16 cellular contexts compared by ENCODE assay signal in the genomic region with DNA sequence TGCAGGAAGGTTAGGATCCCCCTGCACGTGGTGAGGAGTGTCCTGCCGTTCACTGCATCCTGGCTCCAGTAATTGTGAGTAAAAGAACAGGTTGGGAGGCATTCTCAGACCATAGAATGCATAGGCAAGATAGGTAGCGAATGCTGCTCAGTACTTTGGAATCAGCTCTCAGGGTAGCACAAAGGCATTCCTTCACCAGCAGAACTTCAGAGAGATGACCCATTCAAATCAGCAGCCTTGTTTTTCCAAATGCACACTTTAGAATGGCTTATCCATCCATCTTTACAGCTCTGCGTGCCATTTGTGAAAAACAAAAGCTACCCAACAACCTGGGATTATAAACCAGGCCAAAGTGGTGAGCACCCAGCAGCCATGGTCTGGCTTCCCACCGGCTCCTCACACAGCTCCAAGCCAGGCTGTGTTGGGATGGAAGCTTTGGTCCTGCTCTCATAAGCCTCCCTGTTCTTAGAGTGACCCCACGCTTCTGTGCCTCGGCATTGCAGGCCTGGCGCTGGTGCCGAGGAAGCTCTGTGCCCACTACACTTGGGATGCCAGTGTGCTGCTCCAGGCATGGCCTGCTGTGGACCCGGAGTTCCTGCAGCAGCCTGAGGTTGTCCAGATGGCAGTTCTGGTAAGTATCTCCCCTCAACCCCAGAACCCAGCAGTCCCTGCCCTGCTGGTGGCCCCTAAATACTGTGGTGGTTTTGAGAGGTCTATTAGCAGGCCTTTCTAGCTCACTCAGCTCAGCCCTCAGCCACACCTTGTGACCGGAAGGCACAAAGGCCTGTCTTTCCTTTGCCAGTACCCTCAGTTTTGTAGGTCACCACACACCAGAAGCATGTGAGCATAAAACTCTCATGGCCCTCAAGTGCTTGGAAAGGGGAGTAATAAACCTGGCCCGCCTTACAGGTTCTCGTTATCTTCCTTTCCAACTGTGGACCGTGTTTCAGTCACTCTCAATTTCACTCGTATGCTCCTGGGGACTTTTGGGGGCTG. TPM values are rescaled to one million over a fixed set of nuclear protein-coding genes. Genes with fewer than 3 reads are reported as not detected.
A peak's percentile ranks its signal among the peaks of the same experiment; 100 is the strongest.
DNase-seq lines count a peak whose midpoint lies in the region; ATAC-seq and TF ChIP-seq lines count a peak whose summit lies in the region.
"Had no signal": no experiment of that assay in that cellular context is flagged by ENCODE, and none has a peak within 500 bp of the region (broad histone marks: within the 10 kb centered on the region; RNA-seq: fewer than 3 reads in every experiment).

No MANE protein-coding gene starts in this region.

- no peaks in the 10 kb centered on the region for H3K79me1 ChIP-seq in H9 (ENCODE audit: insufficient read depth, low read depth, low read length, poor library complexity, severe bottlenecking)

- no peak overlapping the region for H4K91ac ChIP-seq in H9 (ENCODE audit: insufficient read length, low read depth, low read length)

- H3K4me1 ChIP-seq in H9 (ENCODE audit: insufficient read depth, low read length) (no peaks in the 10 kb centered on the region; the same call in 1 of the 2 replicates), heart right ventricle (peaks cover 6 to 69% (median 58%) of the 10 kb centered on the region in 9 donors), lower lobe of right lung (peaks cover 61% of the 10 kb centered on the region)
- H3K4me1 ChIP-seq: HAP-1 had no signal

- H3K27me3 Mint-ChIP-seq in H9 (ENCODE audit: low read depth): no peaks in the 10 kb centered on the region
- H3K27me3 Mint-ChIP-seq in CD4-positive, alpha-beta T cell: no peaks in the 10 kb centered on the region
- H3K27me3 Mint-ChIP-seq: B cell; CD8-positive, alpha-beta memory T cell had no signal

- no peak overlapping the region for H3K14ac ChIP-seq in H9 (ENCODE audit: insufficient read depth, low read length)

- no peak overlapping the region for H3K27ac ChIP-seq in H9 (ENCODE audit: insufficient read length, low read depth, low read length)
- H3K27ac ChIP-seq in heart right ventricle: peak overlapping the region; percentile 1 to 70 (median 34)
- H3K27ac ChIP-seq in lower lobe of right lung: no peak overlapping the region
- H3K27ac ChIP-seq in CD4-positive, alpha-beta T cell (ENCODE audit: low read depth, low read length): no peak overlapping the region
- H3K27ac ChIP-seq in RWPE1: no peak overlapping the region

- H3K9me3 Mint-ChIP-seq in H9: no peaks in the 10 kb centered on the region
- H3K9me3 Mint-ChIP-seq in stimulated activated effector memory CD8-positive, alpha-beta T cell treated with anti-CD3 and anti-CD28 coated beads, Interleukin-12 subunit alpha, Interleukin-12 subunit beta, amount 100 ng/mL, for 72 hours: no peaks in the 10 kb centered on the region
- no peaks in the 10 kb centered on the region for H3K9me3 Mint-ChIP-seq in CD4-positive, alpha-beta T cell
- H3K9me3 Mint-ChIP-seq: CD8-positive, alpha-beta memory T cell had no signal

- no peak overlapping the region for H3K4me2 ChIP-seq in H9 (ENCODE audit: insufficient read depth, insufficient read length, low read length)

- no peak overlapping the region for H2BK15ac ChIP-seq in H9 (ENCODE audit: low read depth, low read length)

- H3K36me3 Mint-ChIP-seq in H9 (ENCODE audit: insufficient read depth in 1 of 3, low read depth in 3 of 3): peaks cover 6 to 13% (median 12%) of the 10 kb centered on the region in 3 experiments
- peaks cover 14% of the 10 kb centered on the region for H3K36me3 Mint-ChIP-seq in stimulated activated effector memory CD8-positive, alpha-beta T cell treated with anti-CD3 and anti-CD28 coated beads, Interleukin-12 subunit alpha, Interleukin-12 subunit beta, amount 100 ng/mL, for 72 hours
- peaks cover 37% of the 10 kb centered on the region for H3K36me3 Mint-ChIP-seq in CD4-positive, alpha-beta T cell (ENCODE audit: low read depth)

- ATAC-seq in heart right ventricle (peak in 6 of 8 donors; percentile 12 to 45 (median 28)), lower lobe of right lung (peak; percentile 63 to 65)
- ATAC-seq in stimulated activated effector memory CD8-positive, alpha-beta T cell treated with anti-CD3 and anti-CD28 coated beads, Interleukin-12 subunit alpha, Interleukin-12 subunit beta, amount 100 ng/mL, for 72 hours: no peak
- ATAC-seq in CD4-positive, alpha-beta T cell (ENCODE audit: poor library complexity): no peak

- H3K23me2 ChIP-seq in H9 (ENCODE audit: insufficient read length, low read depth, low read length, poor library complexity, severe bottlenecking): no peaks in the 10 kb centered on the region

- no peak overlapping the region for H3K56ac ChIP-seq in H9 (ENCODE audit: insufficient read length, low read depth, low read length)

- H3K4me1 Mint-ChIP-seq in H9: no peaks in the 10 kb centered on the region
- H3K4me1 Mint-ChIP-seq in stimulated activated effector memory CD8-positive, alpha-beta T cell treated with anti-CD3 and anti-CD28 coated beads, Interleukin-12 subunit alpha, Interleukin-12 subunit beta, amount 100 ng/mL, for 72 hours: peaks cover 16% of the 10 kb centered on the region
- H3K4me1 Mint-ChIP-seq in CD4-positive, alpha-beta T cell (ENCODE audit: low read depth): no peaks in the 10 kb centered on the region

- no peak overlapping the region for H2BK5ac ChIP-seq in H9 (ENCODE audit: insufficient read length, low read length)

- no peak overlapping the region for H3K18ac ChIP-seq in H9 (ENCODE audit: insufficient read length, low read depth, low read length)

- H4K5ac ChIP-seq in H9 (ENCODE audit: insufficient read length, low read depth, low read length): no peak overlapping the region

- H3K4me3 Mint-ChIP-seq in H9: no peak overlapping the region
- H3K4me3 Mint-ChIP-seq in stimulated activated effector memory CD8-positive, alpha-beta T cell treated with anti-CD3 and anti-CD28 coated beads, Interleukin-12 subunit alpha, Interleukin-12 subunit beta, amount 100 ng/mL, for 72 hours: no peak overlapping the region
- H3K4me3 Mint-ChIP-seq in CD4-positive, alpha-beta T cell: no peak overlapping the region
- H3K4me3 Mint-ChIP-seq: B cell; CD8-positive, alpha-beta memory T cell had no signal

- H3T11ph ChIP-seq in H9 (ENCODE audit: low read length): no peak overlapping the region

- no CpG with 5 or more reads among the region's 15 CpGs for WGBS in H9 (ENCODE audit: extremely low coverage, insufficient read length, low lambda C conversion rate)
- WGBS in heart right ventricle, 2 donors: 68 to 77% methylated on average over 15 of the region's 15 CpGs

- H2BK20ac ChIP-seq in H9 (ENCODE audit: low read depth, low read length, poor library complexity, severe bottlenecking): no peak overlapping the region

- intact Hi-C loops in heart right ventricle (cut with DNase I) (loop anchor here in 1 of 10 donors (10.0 kb wide), 1 partner anchor 53 kb away; a partner anchor contains a TSS), lower lobe of right lung (cut with DNase I) (no loop called here)
- intact Hi-C loops in CD4-positive, alpha-beta T cell (cut with DNase I, micrococcal nuclease): no loop called here

- no peak overlapping the region for H3K4ac ChIP-seq in H9 (ENCODE audit: low read depth, low read length)

- TF ChIP-seq POLR2A in erythroblast (IDR thresholded peaks at IDR 0.05; ENCODE audit: low read length): no peak

- H2BK120ac ChIP-seq in H9 (ENCODE audit: low read depth, low read length, poor library complexity, severe bottlenecking): no peak overlapping the region

- no peak overlapping the region for H3K23ac ChIP-seq in H9 (ENCODE audit: insufficient read length, low read depth, low read length)

- CTCF ChIA-PET in CD4-positive, alpha-beta T cell (lab: Charles Lee): no interaction called here
- CTCF ChIA-PET in RWPE1 (lab: Yijun Ruan, JAX): no interaction called here

- H4K20me1 ChIP-seq in H9 (ENCODE audit: control insufficient read depth, insufficient read depth, insufficient read length): no peaks in the 10 kb centered on the region

- no peaks in the 10 kb centered on the region for H3K27me3 ChIP-seq in H9 (ENCODE audit: insufficient read depth, low read length)
- H3K27me3 ChIP-seq in heart right ventricle: no peaks in the 10 kb centered on the region
- no peaks in the 10 kb centered on the region for H3K27me3 ChIP-seq in lower lobe of right lung (ENCODE audit: low read depth)
- no peaks in the 10 kb centered on the region for H3K27me3 ChIP-seq in CD4-positive, alpha-beta T cell (ENCODE audit: control insufficient read depth, insufficient read depth, low read length)

- H2AK5ac ChIP-seq in H9 (ENCODE audit: insufficient read length, low read length): no peak overlapping the region

- H3K4me3 ChIP-seq in heart right ventricle (no peak overlapping the region), lower lobe of right lung (no peak overlapping the region)
- H3K4me3 ChIP-seq: HAP-1 had no signal

- TF ChIP-seq CTCF in H9 (conservative IDR thresholded peaks at IDR 0.05) (no peak), heart right ventricle (IDR thresholded peaks at IDR 0.05) (peak in 3 of 9 donors; percentile 9 to 32 (median 19)), lower lobe of right lung (IDR thresholded peaks at IDR 0.05) (no peak), RWPE1 (conservative IDR thresholded peaks at IDR 0.05; ENCODE audit: low read depth) (no peak)
- TF ChIP-seq CTCF in CD4-positive, alpha-beta T cell (IDR thresholded peaks at IDR 0.05): no peak

- H3K36me3 ChIP-seq in heart right ventricle (peaks cover 0 to 3% (median 0%) of the 10 kb centered on the region in 9 donors), lower lobe of right lung (peaks cover 4% of the 10 kb centered on the region)

- peak overlapping the region in 2 of 3 experiments; percentile 32 to 64; a peak in 4 of 7 replicates for H3K27ac Mint-ChIP-seq in H9
- H3K27ac Mint-ChIP-seq in stimulated activated effector memory CD8-positive, alpha-beta T cell treated with anti-CD3 and anti-CD28 coated beads, Interleukin-12 subunit alpha, Interleukin-12 subunit beta, amount 100 ng/mL, for 72 hours: peak overlapping the region; percentile 61
- no peak overlapping the region for H3K27ac Mint-ChIP-seq in CD4-positive, alpha-beta T cell
- H3K27ac Mint-ChIP-seq: B cell had no signal

- no peak overlapping the region for H2BK12ac ChIP-seq in H9 (ENCODE audit: insufficient read length, low read depth, low read length)

- H3K79me2 ChIP-seq in H9 (ENCODE audit: insufficient read depth, low read length): no peaks in the 10 kb centered on the region

- no peak overlapping the region for H4K8ac ChIP-seq in H9 (replicated peaks; ENCODE audit: insufficient read length, low read depth, low read length)

- no peak overlapping the region for H3K9ac ChIP-seq in H9 (ENCODE audit: extremely low read depth, insufficient read length, low read length)

- POLR2A ChIA-PET in CD4-positive, alpha-beta T cell (lab: Charles Lee): no interaction called here
- POLR2A ChIA-PET in RWPE1 (lab: Yijun Ruan, JAX; ENCODE audit: low non-redundant PET): no interaction called here

- no peak overlapping the region for H2AFZ ChIP-seq in H9 (ENCODE audit: low read length)

- no peaks in the 10 kb centered on the region for H3K9me3 ChIP-seq in H9 (ENCODE audit: control insufficient read depth, low read depth, low read length)
- no peaks in the 10 kb centered on the region for H3K9me3 ChIP-seq in heart right ventricle
- H3K9me3 ChIP-seq in lower lobe of right lung: no peaks in the 10 kb centered on the region
- H3K9me3 ChIP-seq in CD4-positive, alpha-beta T cell (ENCODE audit: control insufficient read depth, low read length): no peaks in the 10 kb centered on the region
- H3K9me3 ChIP-seq: HAP-1 had no signal

- DNase-seq in H9 (no peak), heart right ventricle (no peak), lower lobe of right lung (no peak), AG08395 (ENCODE audit: low spot score) (no peak), erythroblast (lab: John Stamatoyannopoulos, UW) (no peak), RWPE1 (ENCODE audit: low spot score) (no peak)
- no peak for DNase-seq in stimulated activated effector memory CD8-positive, alpha-beta T cell treated with anti-CD3 and anti-CD28 coated beads, Interleukin-12 subunit alpha, Interleukin-12 subunit beta, amount 100 ng/mL, for 72 hours (ENCODE audit: low spot score in 2 of 2)
- DNase-seq in CD4-positive, alpha-beta T cell: no peak
- DNase-seq: CD8-positive, alpha-beta memory T cell; NCI-H1417; NCI-H2029; NCI-H2227 treated with DMSO at 0.1 percent for 48 hours; NCI-H526 treated with DMSO at 0.1 percent for 48 hours; RPMI8226 had no signal

RNA-seq across cellular contexts. Expression of a gene that starts 52.9 kb away (rescaled TPM):
- total RNA-seq in H9 (2021) (34.6 and 34.8 TPM in 2 replicates), heart right ventricle (10 to 100 TPM; 24.1 to 47.6 (median 35.5) TPM), lower lobe of right lung (80.6 TPM)
- 10 to 100 TPM in 1 of 2 donors, 1 to 10 TPM in 1; 6.1 to 21.7 TPM for polyA plus RNA-seq in heart right ventricle
- 10 to 100 TPM; 13.6 to 14.8 TPM for total RNA-seq in CD4-positive, alpha-beta T cell

Comparison
In these comparisons a context has a peak if more than half of its experiments do, and no peak if none do; other contexts are left out.
1. H3K27ac ChIP-seq: peak in heart right ventricle (10 of 10); none in H9 (single experiment), lower lobe of right lung (single experiment), CD4-positive, alpha-beta T cell (single experiment) and RWPE1 (single experiment).
2. ATAC-seq: peak in heart right ventricle (6 of 8) and lower lobe of right lung (2 of 2); none in stimulated activated effector memory CD8-positive, alpha-beta T cell treated with anti-CD3 and anti-CD28 coated beads, Interleukin-12 subunit alpha, Interleukin-12 subunit beta, amount 100 ng/mL, for 72 hours (single experiment) and CD4-positive, alpha-beta T cell (single experiment).